ENCODE assay signal across 8 cellular contexts in the genomic region with DNA sequence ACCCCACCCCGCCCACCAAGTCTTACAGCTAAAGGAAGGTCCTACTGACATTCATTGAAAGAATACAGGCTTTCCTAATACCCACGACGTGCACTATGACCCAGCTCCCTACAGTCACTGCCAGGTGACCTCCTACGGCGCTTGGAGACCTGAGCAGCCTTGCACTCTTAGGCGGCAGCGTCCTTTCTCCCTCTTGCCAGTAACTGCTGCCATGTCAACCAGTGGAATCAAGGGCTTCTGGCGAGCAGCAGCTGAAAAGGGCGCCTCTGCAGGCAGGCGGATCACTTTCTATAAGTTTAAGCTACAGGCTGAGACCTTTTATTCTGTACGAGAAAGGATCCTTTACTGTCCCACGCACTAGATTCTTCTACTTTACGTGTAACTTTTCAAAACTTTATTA. TPM values are rescaled to one million over a fixed set of nuclear protein-coding genes. Genes with fewer than 3 reads are reported as not detected.
DNase-seq lines count a peak whose midpoint lies in the region; ATAC-seq and TF ChIP-seq lines count a peak whose summit lies in the region.

No MANE protein-coding gene starts in this region.

- peaks cover 34% of the 10 kb centered on the region for H3K4me1 Mint-ChIP-seq in activated CD4-positive, alpha-beta T cell treated with anti-CD3 and anti-CD28 coated beads, Interleukin-2, amount 10 ng/mL, durations not matched to agents 24 days and 14 days

- peaks cover 0 to 10% of the 10 kb centered on the region in 2 donors for H3K27me3 ChIP-seq in right lobe of liver
- H3K27me3 ChIP-seq in testis, result no peaks in the 10 kb centered on the region

- peak overlapping the region in 1 of 3 donors; percentile 10 for H3K27ac ChIP-seq in right lobe of liver
- H3K27ac ChIP-seq in testis, result peak overlapping the region; percentile 89 to 94

- peak overlapping the region; percentile 80 for H3K27ac Mint-ChIP-seq in activated CD4-positive, alpha-beta T cell treated with anti-CD3 and anti-CD28 coated beads, Interleukin-2, amount 10 ng/mL, durations not matched to agents 24 days and 14 days

- H3K9me3 Mint-ChIP-seq in activated CD4-positive, alpha-beta T cell treated with anti-CD3 and anti-CD28 coated beads, Interleukin-2, amount 10 ng/mL, durations not matched to agents 24 days and 14 days, result no peaks in the 10 kb centered on the region

- ATAC-seq in right lobe of liver (no peak), HG03342 (IDR thresholded peaks at IDR 0.05; ENCODE audit: unreplicated experiment) (no peak), HG03442 (IDR thresholded peaks at IDR 0.05; ENCODE audit: unreplicated experiment) (no peak)

- TF ChIP-seq POLR2A in right lobe of liver (IDR thresholded peaks at IDR 0.05) (no peak), testis (IDR thresholded peaks at IDR 0.05) (no peak)

- H3K4me1 ChIP-seq in right lobe of liver (peaks cover 0 to 17% (median 2%) of the 10 kb centered on the region in 4 donors), testis (peaks cover 7% of the 10 kb centered on the region)

- H3K4me3 Mint-ChIP-seq in activated CD4-positive, alpha-beta T cell treated with anti-CD3 and anti-CD28 coated beads, Interleukin-2, amount 10 ng/mL, durations not matched to agents 24 days and 14 days, result peak overlapping the region; percentile 85

- intact Hi-C loops in activated CD4-positive, alpha-beta T cell treated with anti-CD3 and anti-CD28 coated beads, Interleukin-2, amount 10 ng/mL, durations not matched to agents 24 days and 14 days (cut with micrococcal nuclease), result no loop called here
- intact Hi-C loops in right lobe of liver (cut with DNase I), result no loop called here
- intact Hi-C loops in testis (cut with DNase I; ENCODE audit: low total_unique reads), result no loop called here

- peaks cover 25% of the 10 kb centered on the region for H3K27me3 Mint-ChIP-seq in activated CD4-positive, alpha-beta T cell treated with anti-CD3 and anti-CD28 coated beads, Interleukin-2, amount 10 ng/mL, durations not matched to agents 24 days and 14 days

- H3K9me3 ChIP-seq in right lobe of liver (no peaks in the 10 kb centered on the region), testis (no peaks in the 10 kb centered on the region)

- 24% methylated on average over 13 of the region's 13 CpGs for WGBS in right lobe of liver (ENCODE audit: insufficient coverage, low coverage, low lambda C conversion rate, missing lambda C conversion rate)
- 6% methylated on average over 13 of the region's 13 CpGs for WGBS in testis, 2 donors

- peaks cover 4% of the 10 kb centered on the region for H3K36me3 Mint-ChIP-seq in activated CD4-positive, alpha-beta T cell treated with anti-CD3 and anti-CD28 coated beads, Interleukin-2, amount 10 ng/mL, durations not matched to agents 24 days and 14 days (ENCODE audit: low read depth)

- TF ChIP-seq CTCF in right lobe of liver (IDR thresholded peaks at IDR 0.05) (no peak), testis (IDR thresholded peaks at IDR 0.05) (peak; percentile 20 to 39 (median 34))

- H3K4me3 ChIP-seq in right lobe of liver, result peak overlapping the region; percentile 47 to 59 (median 58)
- peak overlapping the region; percentile 84 to 87 for H3K4me3 ChIP-seq in testis

- H3K36me3 ChIP-seq in right lobe of liver (no peaks in the 10 kb centered on the region), testis (ENCODE audit: low read depth, missing control alignments) (no peaks in the 10 kb centered on the region)

- peak; percentile 65 for DNase-seq in activated CD4-positive, alpha-beta T cell treated with anti-CD3 and anti-CD28 coated beads, Interleukin-2, amount 10 ng/mL, durations not matched to agents 24 days and 14 days
- no peak for DNase-seq in activated CD4-positive, alpha-beta T cell treated with anti-CD3 and anti-CD28 coated beads for 1 hour
- DNase-seq in NCI-H524 treated with DMSO at 0.1 percent for 48 hours (lab: John Stamatoyannopoulos, UW) (peak; percentile 75), cerebellum (ENCODE audit: low spot score) (peak; percentile 48), right lobe of liver (peak in 1 of 3 donors; percentile 22), testis (peak; percentile 77)

RNA-seq across cellular contexts. Expression of gene KCTD12, which starts 2.0 kb away (rescaled TPM):
- total RNA-seq in activated CD4-positive, alpha-beta T cell treated with anti-CD3 and anti-CD28 coated beads, Interleukin-2, amount 10 ng/mL, durations not matched to agents 24 days and 14 days, result 11.8 and 12.9 TPM in 2 replicates
- total RNA-seq in cerebellum (211 TPM), right lobe of liver (10 to 100 TPM in 1 of 6 experiments, 1 to 10 TPM in 5; 3.5 to 10.9 (median 7.1) TPM), testis (100 to 1,000 TPM in 1 of 2 donors, 10 to 100 TPM in 1; 86.8 to 127 TPM)
- polyA plus RNA-seq in testis (ENCODE audit: insufficient read depth, low read depth, low replicate concordance), result 63.9 TPM

Comparison
In these comparisons a context has a peak if more than half of its experiments do, and no peak if none do; other contexts are left out.
1. CTCF ChIP-seq: peak in testis (3 of 3); none in right lobe of liver (0 of 4).